ENCODE assay signal across 2 cellular contexts in the genomic region with DNA sequence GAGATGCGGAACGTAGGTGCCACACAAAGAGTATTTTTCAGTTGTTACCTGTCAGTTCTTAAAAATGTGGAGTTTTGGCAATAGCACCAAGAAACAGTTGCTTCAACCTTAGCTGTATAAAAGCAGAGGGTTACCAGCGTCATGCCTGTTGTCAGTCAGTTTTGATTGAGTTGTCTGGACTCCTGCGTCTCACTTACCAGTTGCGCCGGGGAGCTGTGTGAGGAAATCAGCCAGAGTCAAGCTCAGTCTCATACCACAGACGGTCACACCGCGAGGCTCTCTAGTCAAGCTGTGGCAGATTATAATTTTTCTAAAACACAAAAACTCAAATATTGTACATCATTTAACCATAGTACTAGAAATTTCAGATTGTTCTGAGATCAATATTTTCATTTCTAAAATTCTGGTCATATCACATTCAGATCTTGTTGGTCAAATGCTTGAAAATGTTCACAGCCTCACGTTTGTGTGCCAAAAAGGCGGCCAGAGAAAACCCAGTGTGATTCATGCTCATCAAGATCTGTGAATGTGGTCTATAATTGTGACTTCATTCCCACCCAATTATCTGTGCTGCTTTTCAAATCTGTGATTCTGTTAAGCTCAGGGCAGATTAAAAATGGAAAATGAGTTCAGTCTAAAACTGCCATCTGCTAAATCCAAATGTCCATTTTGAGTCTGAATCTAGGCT.
TF ChIP-seq lines count a peak whose summit lies in the region.

No MANE protein-coding gene starts in this region.

TF ChIP-seq in SK-N-SH treated with all-trans-retinoic acid at 6 μM for 48 hours, 23 proteins besides CTCF, POLR2A, EP300 and RAD21:
- no peak for TF ChIP-seq TCF4 (CRISPR knock-in tag; IDR thresholded peaks at IDR 0.05; ENCODE audit: borderline replicate concordance)
- TF ChIP-seq, protein P1, sequence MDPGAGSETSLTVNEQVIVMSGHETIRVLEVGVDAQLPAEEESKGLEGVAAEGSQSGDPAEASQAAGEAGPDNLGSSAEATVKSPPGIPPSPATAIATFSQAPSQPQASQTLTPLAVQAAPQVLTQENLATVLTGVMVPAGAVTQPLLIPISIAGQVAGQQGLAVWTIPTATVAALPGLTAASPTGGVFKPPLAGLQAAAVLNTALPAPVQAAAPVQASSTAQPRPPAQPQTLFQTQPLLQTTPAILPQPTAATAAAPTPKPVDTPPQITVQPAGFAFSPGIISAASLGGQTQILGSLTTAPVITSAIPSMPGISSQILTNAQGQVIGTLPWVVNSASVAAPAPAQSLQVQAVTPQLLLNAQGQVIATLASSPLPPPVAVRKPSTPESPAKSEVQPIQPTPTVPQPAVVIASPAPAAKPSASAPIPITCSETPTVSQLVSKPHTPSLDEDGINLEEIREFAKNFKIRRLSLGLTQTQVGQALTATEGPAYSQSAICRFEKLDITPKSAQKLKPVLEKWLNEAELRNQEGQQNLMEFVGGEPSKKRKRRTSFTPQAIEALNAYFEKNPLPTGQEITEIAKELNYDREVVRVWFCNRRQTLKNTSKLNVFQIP (CRISPR knock-in tag; IDR thresholded peaks at IDR 0.05; ENCODE audit: borderline replicate concordance, low read depth): no peak
- TF ChIP-seq ZFP30 (CRISPR knock-in tag; IDR thresholded peaks at IDR 0.05): no peak
- TF ChIP-seq SNAI2 (CRISPR knock-in tag; IDR thresholded peaks at IDR 0.05): no peak
- no peak for TF ChIP-seq ZNF565 (CRISPR knock-in tag; conservative IDR thresholded peaks at IDR 0.05; ENCODE audit: low read depth)
- no peak for TF ChIP-seq ZFP3 (CRISPR knock-in tag; IDR thresholded peaks at IDR 0.05)
- TF ChIP-seq, protein P2, sequence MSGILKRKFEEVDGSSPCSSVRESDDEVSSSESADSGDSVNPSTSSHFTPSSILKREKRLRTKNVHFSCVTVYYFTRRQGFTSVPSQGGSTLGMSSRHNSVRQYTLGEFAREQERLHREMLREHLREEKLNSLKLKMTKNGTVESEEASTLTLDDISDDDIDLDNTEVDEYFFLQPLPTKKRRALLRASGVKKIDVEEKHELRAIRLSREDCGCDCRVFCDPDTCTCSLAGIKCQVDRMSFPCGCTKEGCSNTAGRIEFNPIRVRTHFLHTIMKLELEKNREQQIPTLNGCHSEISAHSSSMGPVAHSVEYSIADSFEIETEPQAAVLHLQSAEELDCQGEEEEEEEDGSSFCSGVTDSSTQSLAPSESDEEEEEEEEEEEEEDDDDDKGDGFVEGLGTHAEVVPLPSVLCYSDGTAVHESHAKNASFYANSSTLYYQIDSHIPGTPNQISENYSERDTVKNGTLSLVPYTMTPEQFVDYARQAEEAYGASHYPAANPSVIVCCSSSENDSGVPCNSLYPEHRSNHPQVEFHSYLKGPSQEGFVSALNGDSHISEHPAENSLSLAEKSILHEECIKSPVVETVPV (CRISPR knock-in tag; IDR thresholded peaks at IDR 0.05): no peak
- TF ChIP-seq OSR1 (CRISPR knock-in tag; IDR thresholded peaks at IDR 0.05): no peak
- no peak for TF ChIP-seq ISL1 (CRISPR knock-in tag; IDR thresholded peaks at IDR 0.05)
- TF ChIP-seq, protein P3, sequence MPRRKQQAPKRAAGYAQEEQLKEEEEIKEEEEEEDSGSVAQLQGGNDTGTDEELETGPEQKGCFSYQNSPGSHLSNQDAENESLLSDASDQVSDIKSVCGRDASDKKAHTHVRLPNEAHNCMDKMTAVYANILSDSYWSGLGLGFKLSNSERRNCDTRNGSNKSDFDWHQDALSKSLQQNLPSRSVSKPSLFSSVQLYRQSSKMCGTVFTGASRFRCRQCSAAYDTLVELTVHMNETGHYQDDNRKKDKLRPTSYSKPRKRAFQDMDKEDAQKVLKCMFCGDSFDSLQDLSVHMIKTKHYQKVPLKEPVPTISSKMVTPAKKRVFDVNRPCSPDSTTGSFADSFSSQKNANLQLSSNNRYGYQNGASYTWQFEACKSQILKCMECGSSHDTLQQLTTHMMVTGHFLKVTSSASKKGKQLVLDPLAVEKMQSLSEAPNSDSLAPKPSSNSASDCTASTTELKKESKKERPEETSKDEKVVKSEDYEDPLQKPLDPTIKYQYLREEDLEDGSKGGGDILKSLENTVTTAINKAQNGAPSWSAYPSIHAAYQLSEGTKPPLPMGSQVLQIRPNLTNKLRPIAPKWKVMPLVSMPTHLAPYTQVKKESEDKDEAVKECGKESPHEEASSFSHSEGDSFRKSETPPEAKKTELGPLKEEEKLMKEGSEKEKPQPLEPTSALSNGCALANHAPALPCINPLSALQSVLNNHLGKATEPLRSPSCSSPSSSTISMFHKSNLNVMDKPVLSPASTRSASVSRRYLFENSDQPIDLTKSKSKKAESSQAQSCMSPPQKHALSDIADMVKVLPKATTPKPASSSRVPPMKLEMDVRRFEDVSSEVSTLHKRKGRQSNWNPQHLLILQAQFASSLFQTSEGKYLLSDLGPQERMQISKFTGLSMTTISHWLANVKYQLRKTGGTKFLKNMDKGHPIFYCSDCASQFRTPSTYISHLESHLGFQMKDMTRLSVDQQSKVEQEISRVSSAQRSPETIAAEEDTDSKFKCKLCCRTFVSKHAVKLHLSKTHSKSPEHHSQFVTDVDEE (CRISPR knock-in tag; IDR thresholded peaks at IDR 0.05): no peak
- TF ChIP-seq ZC3H10 (CRISPR knock-in tag; IDR thresholded peaks at IDR 0.05): no peak
- TF ChIP-seq ESRRG (CRISPR knock-in tag; IDR thresholded peaks at IDR 0.05): no peak
- TF ChIP-seq TOX (CRISPR knock-in tag; IDR thresholded peaks at IDR 0.05; ENCODE audit: borderline replicate concordance): no peak

TF ChIP-seq in SK-N-SH, 30 proteins besides CTCF, POLR2A, EP300 and RAD21:
- no peak for TF ChIP-seq CHD2 (IDR thresholded peaks at IDR 0.05; ENCODE audit: low read length, partially characterized antibody)
- no peak for TF ChIP-seq JUND (IDR thresholded peaks at IDR 0.05)
- TF ChIP-seq MAX (IDR thresholded peaks at IDR 0.05; ENCODE audit: low read depth): no peak
